ENCODE assay signal across 27 cellular contexts in the genomic region with DNA sequence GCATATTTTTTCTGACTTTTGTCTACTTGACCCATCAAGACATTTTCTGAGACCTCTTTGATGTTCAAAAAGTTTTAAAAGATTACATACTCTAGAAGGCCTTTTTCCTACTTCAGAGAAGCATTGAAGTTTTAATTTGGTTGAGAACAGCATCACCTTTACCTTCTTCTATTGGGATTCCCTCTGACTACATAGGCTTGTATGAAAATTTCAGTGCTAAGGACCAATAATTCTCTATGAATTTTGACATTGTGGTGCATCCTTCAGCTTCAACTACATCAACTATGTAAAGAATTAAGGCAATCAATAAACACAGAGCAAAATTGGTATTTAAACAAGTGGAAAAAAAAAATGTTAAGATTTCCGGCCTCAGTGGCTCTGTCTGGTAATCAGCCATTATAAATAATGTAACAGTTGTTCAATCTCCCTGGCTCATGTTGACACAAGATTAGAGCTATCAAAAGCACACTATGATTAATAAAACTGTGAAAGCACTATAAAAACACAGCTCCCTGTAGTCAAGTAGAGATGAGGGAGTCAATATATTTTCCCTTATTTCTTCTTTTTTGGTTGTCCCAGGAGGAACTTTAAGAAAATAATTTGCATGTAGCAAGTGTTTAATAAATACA.
"Had no signal": no experiment of that assay in that cellular context is flagged by ENCODE, and none has a peak within 500 bp of the region (broad histone marks: within the 10 kb centered on the region; RNA-seq: fewer than 3 reads in every experiment).

No MANE protein-coding gene starts in this region.

- H3K9me3 ChIP-seq: ascending aorta, esophagus squamous epithelium, gastroesophageal sphincter had no signal

- H3K27me3 Mint-ChIP-seq: activated CD4-positive, alpha-beta memory T cell treated with anti-CD3 and anti-CD28 coated beads, Interleukin-2, amount 10 ng/mL, durations not matched to agents 7 days and 5 days; activated CD4-positive, alpha-beta T cell treated with anti-CD3 and anti-CD28 coated beads, Interleukin-2, amount 10 ng/mL, durations not matched to agents 7 days and 5 days; activated naive CD4-positive, alpha-beta T cell treated with anti-CD3 and anti-CD28 coated beads, Interleukin-2, amount 10 ng/mL, durations not matched to agents 7 days and 5 days; activated naive CD8-positive, alpha-beta T cell treated with anti-CD3 and anti-CD28 coated beads, Interleukin-2, amount 10 ng/mL, durations not matched to agents 7 days and 5 days; activated T-cell treated with anti-CD3 and anti-CD28 coated beads, Interleukin-2, amount 50 U/mL, for 24 hours; effector memory CD8-positive, alpha-beta T cell had no signal

- H3K36me3 Mint-ChIP-seq: activated naive CD4-positive, alpha-beta T cell treated with anti-CD3 and anti-CD28 coated beads, Interleukin-2, amount 10 ng/mL, durations not matched to agents 7 days and 5 days; activated naive CD4-positive, alpha-beta T cell treated with anti-CD3 and anti-CD28 coated beads, Interleukin-2, amount 50 U/mL, for 72 hours; activated naive CD8-positive, alpha-beta T cell treated with anti-CD3 and anti-CD28 coated beads, Interleukin-2, amount 10 ng/mL, durations not matched to agents 7 days and 5 days had no signal

- H3K27ac ChIP-seq: ascending aorta, epithelial cell of prostate, esophagus squamous epithelium, gastroesophageal sphincter had no signal

- H3K27me3 ChIP-seq: ascending aorta, esophagus squamous epithelium, gastroesophageal sphincter had no signal

- H3K4me1 Mint-ChIP-seq: activated CD4-positive, alpha-beta memory T cell treated with anti-CD3 and anti-CD28 coated beads, Interleukin-2, amount 10 ng/mL, durations not matched to agents 7 days and 5 days; activated CD4-positive, alpha-beta T cell treated with anti-CD3 and anti-CD28 coated beads, Interleukin-2, amount 10 ng/mL, durations not matched to agents 7 days and 5 days; activated naive CD4-positive, alpha-beta T cell treated with anti-CD3 and anti-CD28 coated beads, Interleukin-2, amount 10 ng/mL, durations not matched to agents 7 days and 5 days; activated naive CD8-positive, alpha-beta T cell treated with anti-CD3 and anti-CD28 coated beads, Interleukin-2, amount 10 ng/mL, durations not matched to agents 7 days and 5 days had no signal

- H3K4me1 ChIP-seq: ascending aorta, esophagus squamous epithelium, gastroesophageal sphincter had no signal

- H3K4me3 Mint-ChIP-seq: activated CD4-positive, alpha-beta memory T cell treated with anti-CD3 and anti-CD28 coated beads, Interleukin-2, amount 10 ng/mL, durations not matched to agents 7 days and 5 days; activated CD4-positive, alpha-beta T cell treated with anti-CD3 and anti-CD28 coated beads, Interleukin-2, amount 10 ng/mL, durations not matched to agents 7 days and 5 days; activated naive CD4-positive, alpha-beta T cell treated with anti-CD3 and anti-CD28 coated beads, Interleukin-2, amount 10 ng/mL, durations not matched to agents 7 days and 5 days; activated naive CD8-positive, alpha-beta T cell treated with anti-CD3 and anti-CD28 coated beads, Interleukin-2, amount 10 ng/mL, durations not matched to agents 7 days and 5 days; activated T-cell treated with anti-CD3 and anti-CD28 coated beads, Interleukin-2, amount 50 U/mL, for 24 hours; activated T-cell treated with anti-CD3 and anti-CD28 coated beads, Interleukin-2, amount 50 U/mL, for 72 hours; effector memory CD8-positive, alpha-beta T cell; WTC11 had no signal

- H3K4me3 ChIP-seq: ascending aorta, esophagus squamous epithelium, gastroesophageal sphincter had no signal

- DNase-seq: activated CD4-positive, alpha-beta memory T cell treated with anti-CD3 and anti-CD28 coated beads, Interleukin-2, amount 10 ng/mL, durations not matched to agents 7 days and 5 days; activated CD4-positive, alpha-beta T cell treated with anti-CD3 and anti-CD28 coated beads for 1 hour; activated CD4-positive, alpha-beta T cell treated with anti-CD3 and anti-CD28 coated beads for 4 hours; activated CD4-positive, alpha-beta T cell treated with anti-CD3 and anti-CD28 coated beads, Interleukin-2, amount 10 ng/mL, durations not matched to agents 7 days and 5 days; activated CD4-positive, alpha-beta T cell treated with anti-CD3 and anti-CD28 coated beads, Interleukin-2, amount 50 U/mL, for 4 hours; activated CD8-positive, alpha-beta memory T cell treated with anti-CD3 and anti-CD28 coated beads, Interleukin-2, amount 50 U/mL, for 48 hours; activated gamma-delta T cell; activated naive CD4-positive, alpha-beta T cell; activated naive CD4-positive, alpha-beta T cell treated with anti-CD3 and anti-CD28 coated beads, Interleukin-2, amount 10 ng/mL, durations not matched to agents 7 days and 5 days; activated naive CD8-positive, alpha-beta T cell treated with anti-CD3 and anti-CD28 coated beads, Interleukin-2, amount 10 ng/mL, durations not matched to agents 7 days and 5 days; activated T-cell treated with anti-CD3 and anti-CD28 coated beads for 4 hours; activated T-cell treated with anti-CD3 and anti-CD28 coated beads, Interleukin-2, amount 50 U/mL, for 24 hours; activated T-cell treated with anti-CD3 and anti-CD28 coated beads, Interleukin-2, amount 50 U/mL, for 72 hours; caudate nucleus; cortex of kidney; dermis blood vessel endothelial cell; effector CD4-positive, alpha-beta T cell; effector memory CD8-positive, alpha-beta T cell; esophagus squamous epithelium; foreskin melanocyte; head of caudate nucleus; T-helper 2 cell had no signal

- H3K9me3 Mint-ChIP-seq: activated CD4-positive, alpha-beta memory T cell treated with anti-CD3 and anti-CD28 coated beads, Interleukin-2, amount 10 ng/mL, durations not matched to agents 7 days and 5 days; activated CD4-positive, alpha-beta T cell treated with anti-CD3 and anti-CD28 coated beads, Interleukin-2, amount 10 ng/mL, durations not matched to agents 7 days and 5 days; activated naive CD8-positive, alpha-beta T cell treated with anti-CD3 and anti-CD28 coated beads, Interleukin-2, amount 10 ng/mL, durations not matched to agents 7 days and 5 days had no signal

- H3K36me3 ChIP-seq: ascending aorta, esophagus squamous epithelium, gastroesophageal sphincter had no signal

- ATAC-seq: activated naive CD4-positive, alpha-beta T cell treated with anti-CD3 and anti-CD28 coated beads, Interleukin-2, amount 50 U/mL, for 72 hours; activated T-cell treated with anti-CD3 and anti-CD28 coated beads, Interleukin-2, amount 50 U/mL, for 72 hours; effector memory CD8-positive, alpha-beta T cell; gastroesophageal sphincter; WTC11 had no signal

- H3K27ac Mint-ChIP-seq: activated CD4-positive, alpha-beta memory T cell treated with anti-CD3 and anti-CD28 coated beads, Interleukin-2, amount 10 ng/mL, durations not matched to agents 7 days and 5 days; activated CD4-positive, alpha-beta T cell treated with anti-CD3 and anti-CD28 coated beads, Interleukin-2, amount 10 ng/mL, durations not matched to agents 7 days and 5 days; activated naive CD4-positive, alpha-beta T cell treated with anti-CD3 and anti-CD28 coated beads, Interleukin-2, amount 10 ng/mL, durations not matched to agents 7 days and 5 days; activated naive CD4-positive, alpha-beta T cell treated with anti-CD3 and anti-CD28 coated beads, Interleukin-2, amount 50 U/mL, for 72 hours; activated naive CD8-positive, alpha-beta T cell treated with anti-CD3 and anti-CD28 coated beads, Interleukin-2, amount 10 ng/mL, durations not matched to agents 7 days and 5 days; activated T-cell treated with anti-CD3 and anti-CD28 coated beads, Interleukin-2, amount 50 U/mL, for 24 hours; activated T-cell treated with anti-CD3 and anti-CD28 coated beads, Interleukin-2, amount 50 U/mL, for 72 hours; effector memory CD8-positive, alpha-beta T cell; WTC11 had no signal
